19 cellular contexts compared by ENCODE assay signal in genomic region chr15:67259806-67260205, GRCh38. TPM values are rescaled to one million over a fixed set of nuclear protein-coding genes. Genes with fewer than 3 reads are reported as not detected.
DNase-seq lines count a peak whose midpoint lies in the region; ATAC-seq and TF ChIP-seq lines count a peak whose summit lies in the region.
"Had no signal": no experiment of that assay in that cellular context is flagged by ENCODE, and none has a peak within 500 bp of the region (broad histone marks: within the 10 kb centered on the region; RNA-seq: fewer than 3 reads in every experiment).

No MANE protein-coding gene starts in this region.

- peaks cover 6% of the 10 kb centered on the region for H3K4me1 Mint-ChIP-seq in memory B cell
- peaks cover 5% of the 10 kb centered on the region for H3K4me1 Mint-ChIP-seq in CD4-positive, alpha-beta T cell (ENCODE audit: low read depth)

- no peak for TF ChIP-seq CTCF in HEK293 (tag by site-specific recombination; IDR thresholded peaks at IDR 0.05)
- TF ChIP-seq CTCF in CD4-positive, alpha-beta T cell (IDR thresholded peaks at IDR 0.05): no peak

- ATAC-seq in left lobe of liver (peak; percentile 74), memory B cell (ENCODE audit: low read depth) (peak; percentile 26), GM21515 (IDR thresholded peaks at IDR 0.05; ENCODE audit: unreplicated experiment) (no peak)
- ATAC-seq in CD4-positive, alpha-beta T cell (ENCODE audit: poor library complexity): no peak
- ATAC-seq: CD8-positive, alpha-beta T cell; GM12878 had no signal

- no peak overlapping the region for H3K4me3 ChIP-seq in HEK293 (ENCODE audit: low read depth, low read length)
- H3K4me3 ChIP-seq: BLaER1, GM12878 had no signal

- no peaks in the 10 kb centered on the region for H3K36me3 ChIP-seq in HEK293 (ENCODE audit: control insufficient read depth in 2 of 2, insufficient read depth in 1 of 2, low read length in 2 of 2)
- H3K36me3 ChIP-seq: BE2C, BLaER1 had no signal

- POLR2A ChIA-PET in HEK293 (lab: Yijun Ruan, JAX): no interaction called here
- POLR2A ChIA-PET in CD4-positive, alpha-beta T cell (lab: Charles Lee): no interaction called here

- CTCF ChIA-PET in HEK293 (lab: Yijun Ruan, JAX): no interaction called here
- CTCF ChIA-PET in CD4-positive, alpha-beta T cell (lab: Charles Lee): no interaction called here

- intact Hi-C loops in CD4-positive, alpha-beta T cell (cut with DNase I, micrococcal nuclease): loop anchor here (10.0 kb wide), 3 partner anchors 195 to 795 kb away; partner anchors contain the start of genes SMAD3 (in 2 of the 2), MAP2K5 (in 1 of the 2) and PIAS1 (in 1 of the 2)

- no peaks in the 10 kb centered on the region for H3K27me3 Mint-ChIP-seq in memory B cell
- no peaks in the 10 kb centered on the region for H3K27me3 Mint-ChIP-seq in CD4-positive, alpha-beta T cell

- H3K9me3 ChIP-seq in HEK293 (ENCODE audit: control insufficient read depth, insufficient read depth, low read depth, low read length): no peaks in the 10 kb centered on the region
- H3K9me3 ChIP-seq in CD4-positive, alpha-beta T cell (ENCODE audit: control insufficient read depth, low read length): no peaks in the 10 kb centered on the region
- H3K9me3 ChIP-seq: BE2C, BLaER1, Caco-2 had no signal

- H3K4me1 ChIP-seq in HEK293 (ENCODE audit: control insufficient read depth, insufficient read depth, low read length): no peaks in the 10 kb centered on the region
- H3K4me1 ChIP-seq: BE2C, Caco-2 had no signal

- no peaks in the 10 kb centered on the region for H3K27me3 ChIP-seq in CD4-positive, alpha-beta T cell (ENCODE audit: control insufficient read depth, insufficient read depth, low read length)
- H3K27me3 ChIP-seq: BE2C, BLaER1 had no signal

- H3K27ac Mint-ChIP-seq in memory B cell: no peak overlapping the region
- no peak overlapping the region for H3K27ac Mint-ChIP-seq in CD4-positive, alpha-beta T cell
- H3K27ac Mint-ChIP-seq: CD14-positive monocyte; CD4-positive, CD25-positive, alpha-beta regulatory T cell; CD8-positive, alpha-beta T cell had no signal

- no peaks in the 10 kb centered on the region for H3K9me3 Mint-ChIP-seq in memory B cell
- H3K9me3 Mint-ChIP-seq in CD4-positive, alpha-beta T cell: no peaks in the 10 kb centered on the region
- H3K9me3 Mint-ChIP-seq: CD4-positive, CD25-positive, alpha-beta regulatory T cell; CD8-positive, alpha-beta T cell had no signal

- no peaks in the 10 kb centered on the region for H3K36me3 Mint-ChIP-seq in memory B cell
- H3K36me3 Mint-ChIP-seq in CD4-positive, alpha-beta T cell (ENCODE audit: low read depth): peaks cover 3% of the 10 kb centered on the region
- H3K36me3 Mint-ChIP-seq: CD14-positive monocyte; CD4-positive, CD25-positive, alpha-beta regulatory T cell had no signal

- no peak for DNase-seq in left lobe of liver (ENCODE audit: low spot score)
- no peak for DNase-seq in memory B cell (ENCODE audit: low spot score in 2 of 2)
- no peak for DNase-seq in CD4-positive, alpha-beta T cell
- no peak for DNase-seq in inferior parietal cortex (ENCODE audit: extremely low spot score)
- DNase-seq: 8988T; ACHN; BE2C; C1 segment of cervical spinal cord; Caco-2; Calu3; CD4-positive, CD25-positive, alpha-beta regulatory T cell; CD8-positive, alpha-beta T cell; DMS79 treated with DMSO at 0.1 percent for 48 hours; GDM1 had no signal

- no peak overlapping the region for H3K27ac ChIP-seq in HEK293 (ENCODE audit: extremely low read depth, low read depth, low read length)
- no peak overlapping the region for H3K27ac ChIP-seq in CD4-positive, alpha-beta T cell (ENCODE audit: low read depth, low read length)
- H3K27ac ChIP-seq: BLaER1 had no signal

- no peak overlapping the region for H3K4me3 Mint-ChIP-seq in memory B cell
- no peak overlapping the region for H3K4me3 Mint-ChIP-seq in CD4-positive, alpha-beta T cell
- H3K4me3 Mint-ChIP-seq: CD14-positive monocyte; CD4-positive, CD25-positive, alpha-beta regulatory T cell; CD8-positive, alpha-beta T cell had no signal

TF ChIP-seq in HEK293, 187 proteins besides CTCF, POLR2A, EP300 and RAD21:
- TF ChIP-seq ZNF133 (tag by site-specific recombination; IDR thresholded peaks at IDR 0.05) (peak; percentile 58; the same call in 1 of the 2 replicates), ZNF391 (tag by site-specific recombination; IDR thresholded peaks at IDR 0.05; ENCODE audit: borderline replicate concordance, low read depth) (no peak)
TF ChIP-seq in HEK293: peak in this region for 1.

RNA-seq across cellular contexts. Expression of gene IQCH, which starts 5.2 kb away (rescaled TPM):
- 1.4 TPM for total RNA-seq in left lobe of liver
- total RNA-seq in CD4-positive, alpha-beta T cell: 1 to 10 TPM in 1 of 2 experiments, under 1 TPM in 1; 0.85 to 1.3 TPM
- total RNA-seq: CD4-positive, CD25-positive, alpha-beta regulatory T cell had no signal

RNA-seq across cellular contexts. Expression of gene AAGAB, which starts 5.3 kb away (rescaled TPM):
- total RNA-seq in left lobe of liver: 12.4 TPM
- total RNA-seq in CD4-positive, alpha-beta T cell: 10 to 100 TPM; 14.2 to 15.6 TPM

Comparison
In these comparisons a context has a peak if more than half of its experiments do, and no peak if none do; other contexts are left out.
1. ATAC-seq: peak in left lobe of liver (single experiment) and memory B cell (single experiment); none in CD4-positive, alpha-beta T cell (single experiment) and GM21515 (single experiment).